Comparison of ENCODE assay signal across 16 cellular contexts in the genomic region with DNA sequence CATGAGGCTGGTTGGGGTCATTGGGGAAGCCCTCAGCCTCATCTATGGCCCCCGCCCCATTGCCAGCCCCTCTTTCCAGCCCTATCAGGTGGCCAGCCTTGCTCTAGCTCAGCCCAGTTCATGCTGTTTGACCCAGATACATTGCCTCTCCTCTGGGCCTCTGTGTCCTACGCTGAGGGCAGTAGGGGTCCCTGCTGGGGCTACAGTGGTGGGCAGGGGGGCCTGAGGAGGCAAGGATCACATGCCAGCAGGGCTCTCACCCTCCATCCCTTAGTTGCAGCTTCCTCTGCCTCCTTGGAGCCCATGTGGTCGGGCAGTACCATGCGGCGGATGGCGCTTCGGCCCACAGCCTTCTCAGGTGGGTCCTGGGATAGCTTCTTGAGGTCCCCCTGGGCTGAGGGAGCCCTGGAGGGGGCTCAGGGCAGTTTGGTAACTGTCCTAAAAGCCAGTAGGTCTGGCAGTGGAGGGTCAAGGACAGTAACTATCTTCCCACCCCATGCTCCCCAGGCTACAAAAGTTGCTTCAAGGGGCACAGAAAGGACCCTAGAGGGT. TPM values are rescaled to one million over a fixed set of nuclear protein-coding genes. Genes with fewer than 3 reads are reported as not detected.
DNase-seq lines count a peak whose midpoint lies in the region; ATAC-seq, FAIRE-seq and TF ChIP-seq lines count a peak whose summit lies in the region.
"Had no signal": no experiment of that assay in that cellular context is flagged by ENCODE, and none has a peak within 500 bp of the region (broad histone marks: within the 10 kb centered on the region; RNA-seq: fewer than 3 reads in every experiment).

No MANE protein-coding gene starts in this region.

- H4K5ac ChIP-seq in H1 (ENCODE audit: insufficient read length, low read depth, low read length): no peak overlapping the region

- no peak overlapping the region for H3K56ac ChIP-seq in H1 (replicated peaks; ENCODE audit: insufficient read length, low read depth, low read length)

- H3K4me1 Mint-ChIP-seq in neural crest cell: peaks cover 15% of the 10 kb centered on the region
- no peaks in the 10 kb centered on the region for H3K4me1 Mint-ChIP-seq in activated CD4-positive, alpha-beta memory T cell treated with anti-CD3 and anti-CD28 coated beads, Interleukin-2, amount 10 ng/mL, durations not matched to agents 7 days and 5 days
- no peaks in the 10 kb centered on the region for H3K4me1 Mint-ChIP-seq in activated naive CD4-positive, alpha-beta T cell treated with anti-CD3 and anti-CD28 coated beads for 36 hours (ENCODE audit: low read depth)
- H3K4me1 Mint-ChIP-seq: activated CD4-positive, alpha-beta T cell treated with anti-CD3 and anti-CD28 coated beads, Interleukin-2, amount 10 ng/mL, durations not matched to agents 24 days and 14 days had no signal

- H3K9me3 ChIP-seq in RWPE2 (ENCODE audit: severe bottlenecking): no peaks in the 10 kb centered on the region
- H3K9me3 ChIP-seq in H1 (ENCODE audit: insufficient read depth in 2 of 2, low read depth in 1 of 2, low read length in 1 of 2): no peaks in the 10 kb centered on the region
- no peaks in the 10 kb centered on the region for H3K9me3 ChIP-seq in thyroid gland

- H2BK5ac ChIP-seq in H1 (ENCODE audit: low read depth, low read length): no peak overlapping the region

- H3K14ac ChIP-seq in H1 (ENCODE audit: insufficient read length): no peak overlapping the region

- peak overlapping the region; percentile 71; the same call in 1 of the 2 replicates for H4K8ac ChIP-seq in H1 (ENCODE audit: extremely low read depth, insufficient read depth, low read length)

- CTCF ChIA-PET in H1 (lab: Charles Lee; ENCODE audit: partially characterized antibody): interaction anchor here (1.0 to 3.8 kb wide), 6 partner anchors 7 to 35 kb away, joined by 3 to 13 read pairs (median 6); no protein-coding TSS in a partner anchor
- CTCF ChIA-PET in activated CD4-positive, alpha-beta memory T cell treated with anti-CD3 and anti-CD28 coated beads, Interleukin-2, amount 10 ng/mL, durations not matched to agents 7 days and 5 days (lab: Charles Lee): interaction anchor here (1.1 kb wide), 1 partner anchor 184 kb away, joined by 3 read pairs; no protein-coding TSS in a partner anchor
- CTCF ChIA-PET in activated naive CD4-positive, alpha-beta T cell treated with anti-CD3 and anti-CD28 coated beads for 36 hours (lab: Charles Lee): no interaction called here

- no peak overlapping the region for H2AFZ ChIP-seq in H1 (ENCODE audit: low read length)

- no peak overlapping the region for H2AK5ac ChIP-seq in H1 (ENCODE audit: low read depth, low read length)

- H3K4me3 ChIP-seq in RWPE2 (ENCODE audit: severe bottlenecking) (no peak overlapping the region), H1 (ENCODE audit: extremely low read depth in 1 of 4, insufficient read depth in 2 of 4, low read depth in 3 of 4, low read length in 4 of 4) (no peak overlapping the region), thyroid gland (replicated peaks in 1 of 3) (no peak overlapping the region)

- POLR2A ChIA-PET in H1 (lab: Charles Lee; ENCODE audit: partially characterized antibody): interaction anchor here (1.2 to 2.4 kb wide), 4 partner anchors 9 to 44 kb away, joined by 3 to 11 read pairs (median 6); a partner anchor contains a TSS
- POLR2A ChIA-PET in activated CD4-positive, alpha-beta memory T cell treated with anti-CD3 and anti-CD28 coated beads, Interleukin-2, amount 10 ng/mL, durations not matched to agents 7 days and 5 days (lab: Charles Lee): no interaction called here

- intact Hi-C loops in thyroid gland (cut with DNase I): no loop called here
- intact Hi-C loops in activated naive CD4-positive, alpha-beta T cell treated with anti-CD3 and anti-CD28 coated beads for 36 hours (cut with micrococcal nuclease): no loop called here

- H3K27me3 Mint-ChIP-seq in neural crest cell (ENCODE audit: low read depth): peaks cover 2% of the 10 kb centered on the region
- peaks cover 1% of the 10 kb centered on the region for H3K27me3 Mint-ChIP-seq in activated CD4-positive, alpha-beta memory T cell treated with anti-CD3 and anti-CD28 coated beads, Interleukin-2, amount 10 ng/mL, durations not matched to agents 7 days and 5 days
- H3K27me3 Mint-ChIP-seq in activated naive CD4-positive, alpha-beta T cell treated with anti-CD3 and anti-CD28 coated beads for 36 hours (ENCODE audit: low read depth): no peaks in the 10 kb centered on the region
- H3K27me3 Mint-ChIP-seq: activated CD4-positive, alpha-beta T cell treated with anti-CD3 and anti-CD28 coated beads, Interleukin-2, amount 10 ng/mL, durations not matched to agents 24 days and 14 days had no signal

- FAIRE-seq in H1 (lab: Jason Lieb, UNC): no peak

- H3K23me2 ChIP-seq in H1 (ENCODE audit: low read depth, low read length): no peaks in the 10 kb centered on the region; the same call in 1 of the 2 replicates

- no peaks in the 10 kb centered on the region for H3K36me3 Mint-ChIP-seq in neural crest cell (ENCODE audit: low read depth)
- H3K36me3 Mint-ChIP-seq in activated CD4-positive, alpha-beta memory T cell treated with anti-CD3 and anti-CD28 coated beads, Interleukin-2, amount 10 ng/mL, durations not matched to agents 7 days and 5 days (ENCODE audit: low read depth): no peaks in the 10 kb centered on the region
- no peaks in the 10 kb centered on the region for H3K36me3 Mint-ChIP-seq in activated naive CD4-positive, alpha-beta T cell treated with anti-CD3 and anti-CD28 coated beads for 36 hours (ENCODE audit: low read depth)
- H3K36me3 Mint-ChIP-seq: naive B cell had no signal

- H2BK120ac ChIP-seq in H1 (replicated peaks; ENCODE audit: low read depth, low read length): no peak overlapping the region

- H2BK12ac ChIP-seq in H1 (ENCODE audit: low read depth, low read length): no peak overlapping the region

- no peak overlapping the region for H3K4me2 ChIP-seq in H1 (ENCODE audit: insufficient read depth in 1 of 2, low read depth in 2 of 2, low read length in 2 of 2)

- no peaks in the 10 kb centered on the region for H3K79me2 ChIP-seq in H1 (ENCODE audit: control insufficient read depth in 1 of 2, insufficient read depth in 2 of 2, low read length in 2 of 2)

- TF ChIP-seq RAD21 in H1 (IDR thresholded peaks at IDR 0.05 in 1 of 2, conservative IDR thresholded peaks at IDR 0.05 in 1 of 2; ENCODE audit: low read depth in 2 of 2, low read length in 2 of 2): no peak

- H4K20me1 ChIP-seq in H1 (replicated peaks in 1 of 2; ENCODE audit: control insufficient read depth in 1 of 2, insufficient read depth in 2 of 2, low read length in 2 of 2): no peaks in the 10 kb centered on the region

- no peak for ATAC-seq in RWPE2 (ENCODE audit: low read depth)

- no peaks in the 10 kb centered on the region for H3K36me3 ChIP-seq in RWPE2 (ENCODE audit: low read depth)
- H3K36me3 ChIP-seq in H1 (ENCODE audit: control insufficient read depth in 2 of 4, insufficient read depth in 4 of 4, low read length in 3 of 4): no peaks in the 10 kb centered on the region
- H3K36me3 ChIP-seq in thyroid gland: no peaks in the 10 kb centered on the region

- no peaks in the 10 kb centered on the region for H3K79me1 ChIP-seq in H1 (ENCODE audit: low read depth, low read length)

- H3K4ac ChIP-seq in H1 (replicated peaks; ENCODE audit: insufficient read length, low read depth, low read length): no peak overlapping the region

- H3K4me3 Mint-ChIP-seq in neural crest cell: no peak overlapping the region
- no peak overlapping the region for H3K4me3 Mint-ChIP-seq in activated CD4-positive, alpha-beta memory T cell treated with anti-CD3 and anti-CD28 coated beads, Interleukin-2, amount 10 ng/mL, durations not matched to agents 7 days and 5 days
- no peak overlapping the region for H3K4me3 Mint-ChIP-seq in activated naive CD4-positive, alpha-beta T cell treated with anti-CD3 and anti-CD28 coated beads for 36 hours
- H3K4me3 Mint-ChIP-seq: activated CD4-positive, alpha-beta T cell treated with anti-CD3 and anti-CD28 coated beads, Interleukin-2, amount 10 ng/mL, durations not matched to agents 24 days and 14 days; naive B cell had no signal

- H2BK20ac ChIP-seq in H1 (ENCODE audit: low read length): no peak overlapping the region

- no peaks in the 10 kb centered on the region for H3K9me3 Mint-ChIP-seq in neural crest cell
- H3K9me3 Mint-ChIP-seq in activated CD4-positive, alpha-beta memory T cell treated with anti-CD3 and anti-CD28 coated beads, Interleukin-2, amount 10 ng/mL, durations not matched to agents 7 days and 5 days: no peaks in the 10 kb centered on the region
- no peaks in the 10 kb centered on the region for H3K9me3 Mint-ChIP-seq in activated naive CD4-positive, alpha-beta T cell treated with anti-CD3 and anti-CD28 coated beads for 36 hours
- H3K9me3 Mint-ChIP-seq: activated CD4-positive, alpha-beta T cell treated with anti-CD3 and anti-CD28 coated beads, Interleukin-2, amount 10 ng/mL, durations not matched to agents 24 days and 14 days; naive B cell had no signal

- no peak overlapping the region for H3K9ac ChIP-seq in H1 (replicated peaks in 1 of 4; ENCODE audit: extremely low read depth in 1 of 4, low read depth in 3 of 4, low read length in 3 of 4)

- no peak for TF ChIP-seq CTCF in RWPE2 (IDR thresholded peaks at IDR 0.05; ENCODE audit: poor library complexity, severe bottlenecking)
- TF ChIP-seq CTCF in H1 (IDR thresholded peaks at IDR 0.05; ENCODE audit: control extremely low read depth in 1 of 3, insufficient read depth in 1 of 3, low read depth in 1 of 3, low read length in 3 of 3): no peak
- no peak for TF ChIP-seq CTCF in neural crest cell (conservative IDR thresholded peaks at IDR 0.05)
- no peak for TF ChIP-seq CTCF in thyroid gland (IDR thresholded peaks at IDR 0.05)

- peak; percentile 45 for DNase-seq in RWPE2 (ENCODE audit: low spot score)
- no peak for DNase-seq in H1 (ENCODE audit: low read depth in 1 of 2, low spot score in 2 of 2)
- DNase-seq in neural crest cell (ENCODE audit: low read depth, low spot score): no peak
- DNase-seq in thyroid gland: no peak
- DNase-seq in activated CD4-positive, alpha-beta memory T cell treated with anti-CD3 and anti-CD28 coated beads, Interleukin-2, amount 10 ng/mL, durations not matched to agents 7 days and 5 days: no peak
- DNase-seq in activated naive CD4-positive, alpha-beta T cell treated with anti-CD3 and anti-CD28 coated beads for 36 hours: no peak
- DNase-seq in islet precursor cell: no peak
- DNase-seq: activated CD4-positive, alpha-beta T cell treated with anti-CD3 and anti-CD28 coated beads, Interleukin-2, amount 10 ng/mL, durations not matched to agents 24 days and 14 days; activated gamma-delta T cell; amniotic stem cell; GOT3; naive B cell; NCI-H1417 treated with DMSO at 0.1 percent for 48 hours; NCI-H526 treated with DMSO at 0.1 percent for 48 hours; stimulated activated CD4-positive, alpha-beta T cell treated with anti-CD3 and anti-CD28 coated beads, Interleukin-12 subunit alpha, Interleukin-12 subunit beta, amount 100 ng/mL, for 4 hours had no signal

- no peak overlapping the region for H4K91ac ChIP-seq in H1 (replicated peaks; ENCODE audit: insufficient read length, low read length)

- H2BK15ac ChIP-seq in H1 (ENCODE audit: low read length): no peak overlapping the region

- peak overlapping the region; percentile 50 for H3K27ac Mint-ChIP-seq in neural crest cell (ENCODE audit: unreplicated experiment)
- no peak overlapping the region for H3K27ac Mint-ChIP-seq in activated CD4-positive, alpha-beta memory T cell treated with anti-CD3 and anti-CD28 coated beads, Interleukin-2, amount 10 ng/mL, durations not matched to agents 7 days and 5 days
- no peak overlapping the region for H3K27ac Mint-ChIP-seq in activated naive CD4-positive, alpha-beta T cell treated with anti-CD3 and anti-CD28 coated beads for 36 hours
- H3K27ac Mint-ChIP-seq: activated CD4-positive, alpha-beta T cell treated with anti-CD3 and anti-CD28 coated beads, Interleukin-2, amount 10 ng/mL, durations not matched to agents 24 days and 14 days; naive B cell had no signal

- H3K27me3 ChIP-seq in RWPE2 (ENCODE audit: insufficient read depth, poor library complexity, severe bottlenecking): no peaks in the 10 kb centered on the region
- peaks cover 0 to 5% (median 0%) of the 10 kb centered on the region in 4 experiments; a peak in 2 of 7 replicates for H3K27me3 ChIP-seq in H1 (replicated peaks in 1 of 4; ENCODE audit: control insufficient read depth in 3 of 4, extremely low read depth in 1 of 4, insufficient read depth in 3 of 4, low read length in 3 of 4)
- H3K27me3 ChIP-seq in thyroid gland: no peaks in the 10 kb centered on the region

- no peak overlapping the region for H3K27ac ChIP-seq in RWPE2 (ENCODE audit: poor library complexity, severe bottlenecking)
- H3K27ac ChIP-seq in H1 (ENCODE audit: low read depth, low read length): no peak overlapping the region
- peak overlapping the region in 2 of 3 donors; percentile 44 for H3K27ac ChIP-seq in thyroid gland

- no peak overlapping the region for H3K23ac ChIP-seq in H1 (ENCODE audit: insufficient read length)

- TF ChIP-seq POLR2A in H1 (IDR thresholded peaks at IDR 0.05; ENCODE audit: control extremely low read depth in 1 of 2, low read depth in 2 of 2, low read length in 2 of 2) (no peak), thyroid gland (IDR thresholded peaks at IDR 0.05) (no peak)

- 78% methylated on average over 7 of the region's 7 CpGs; no CpG with 5 or more reads in 1 of the 2 experiments for WGBS in H1 (ENCODE audit: extremely low coverage in 1 of 2, insufficient coverage in 1 of 2, insufficient read length in 1 of 2, insufficient replicate concordance in 2 of 2, low coverage in 1 of 2, low lambda C conversion rate in 2 of 2, missing lambda C conversion rate in 1 of 2), 2 experiments
- WGBS in thyroid gland, 2 donors: 100% methylated on average over 1 to 5 of the region's 7 CpGs

- H3K18ac ChIP-seq in H1 (ENCODE audit: extremely low read depth, low read length): no peak overlapping the region

- H3K4me1 ChIP-seq in RWPE2 (ENCODE audit: insufficient read depth, poor library complexity, severe bottlenecking): no peaks in the 10 kb centered on the region
- H3K4me1 ChIP-seq in H1 (replicated peaks in 1 of 4; ENCODE audit: control insufficient read depth in 3 of 4, insufficient read depth in 4 of 4, low read length in 3 of 4): peaks cover 0 to 5% (median 4%) of the 10 kb centered on the region in 4 experiments; a peak in 5 of 7 replicates
- H3K4me1 ChIP-seq in thyroid gland: peaks cover 0 to 16% of the 10 kb centered on the region in 2 donors

- no peak for TF ChIP-seq EP300 in H1 (IDR thresholded peaks at IDR 0.05; ENCODE audit: borderline replicate concordance in 1 of 2, low read depth in 2 of 2, low read length in 2 of 2)

RNA-seq across cellular contexts. Expression of a gene that starts 19.2 kb away (rescaled TPM):
- 3.8 and 3.9 TPM in 2 replicates for total RNA-seq in H1 (2021; fragmentation: NEBNext Ultra II Directional; extraction: Animal tissue kit (Norgen Biotek cat#: 25700))
- 7.4 and 11.1 TPM in 2 replicates for polyA plus RNA-seq in H1 (2011; rRNA removed)
- 10.7 TPM for polyA plus RNA-seq in H1 (2011; cell fraction: cytosol; rRNA removed)
- 27.1 TPM for polyA plus RNA-seq in H1 (2011; cell fraction: nucleus; rRNA removed)
- 3.3 to 7.5 TPM (median 6.0 TPM) in 4 replicates for polyA plus RNA-seq in H1 (2012, experiment 1 of 2)
- 3.9 TPM for polyA plus RNA-seq in H1 (2012, experiment 2 of 2)
- polyA plus RNA-seq in H1 (2013, experiment 1 of 2): 3.5 TPM
- 3.6 TPM for polyA plus RNA-seq in H1 (2013, experiment 2 of 2)
- polyA minus RNA-seq in H1 (2011; rRNA and poly(A)+ RNA removed): 7.1 and 9.3 TPM in 2 replicates
- 7.9 TPM for polyA minus RNA-seq in H1 (2011; cell fraction: cytosol; rRNA and poly(A)+ RNA removed)
- polyA minus RNA-seq in H1 (2011; cell fraction: nucleus; rRNA and poly(A)+ RNA removed): 12.0 TPM
- total RNA-seq in neural crest cell (9.0 and 10.4 TPM in 2 replicates), thyroid gland (10 to 100 TPM; 14.0 to 55.9 (median 19.0) TPM)
- under 1 TPM in 1 of 2 experiments, not detected in 1; 0.18 TPM for total RNA-seq in activated CD4-positive, alpha-beta memory T cell treated with anti-CD3 and anti-CD28 coated beads, Interleukin-2, amount 10 ng/mL, durations not matched to agents 7 days and 5 days
- not detected for total RNA-seq in activated naive CD4-positive, alpha-beta T cell treated with anti-CD3 and anti-CD28 coated beads for 36 hours
- total RNA-seq: activated CD4-positive, alpha-beta T cell treated with anti-CD3 and anti-CD28 coated beads, Interleukin-2, amount 10 ng/mL, durations not matched to agents 24 days and 14 days; T-helper 1 cell treated with Interleukin-12 subunit alpha and Interleukin-12 subunit beta and Interleukin-4 antibody, amounts not matched to agents 30 ng/mL and 1 ng/mL, for 36 hours had no signal

RNA-seq across cellular contexts. Expression of a gene that starts 42.8 kb away (rescaled TPM):
- 72.1 and 75.7 TPM in 2 replicates for total RNA-seq in H1 (2021; fragmentation: NEBNext Ultra II Directional; extraction: Animal tissue kit (Norgen Biotek cat#: 25700))
- polyA plus RNA-seq in H1 (2011; rRNA removed): 117 and 171 TPM in 2 replicates
- 128 TPM for polyA plus RNA-seq in H1 (2011; cell fraction: cytosol; rRNA removed)
- 161 TPM for polyA plus RNA-seq in H1 (2011; cell fraction: nucleus; rRNA removed)
- polyA plus RNA-seq in H1 (2012, experiment 1 of 2): 64.0 to 89.1 TPM (median 81.6 TPM) in 4 replicates
- 70.6 TPM for polyA plus RNA-seq in H1 (2012, experiment 2 of 2)
- polyA plus RNA-seq in H1 (2013, experiment 1 of 2): 69.3 TPM
- polyA plus RNA-seq in H1 (2013, experiment 2 of 2): 69.0 TPM
- 20.8 and 28.6 TPM in 2 replicates for polyA minus RNA-seq in H1 (2011; rRNA and poly(A)+ RNA removed)
- polyA minus RNA-seq in H1 (2011; cell fraction: cytosol; rRNA and poly(A)+ RNA removed): 29.9 TPM
- polyA minus RNA-seq in H1 (2011; cell fraction: nucleus; rRNA and poly(A)+ RNA removed): 42.7 TPM
- total RNA-seq in neural crest cell (64.9 and 65.6 TPM in 2 replicates), thyroid gland (10 to 100 TPM; 27.8 to 54.9 (median 48.9) TPM)
- 10 to 100 TPM; 27.8 to 28.8 TPM for total RNA-seq in activated CD4-positive, alpha-beta memory T cell treated with anti-CD3 and anti-CD28 coated beads, Interleukin-2, amount 10 ng/mL, durations not matched to agents 7 days and 5 days
- total RNA-seq in activated naive CD4-positive, alpha-beta T cell treated with anti-CD3 and anti-CD28 coated beads for 36 hours: 10 to 100 TPM; 17.6 to 20.5 TPM

RNA-seq across cellular contexts. Expression of a gene that starts 43.1 kb away (rescaled TPM):
- 385 and 387 TPM in 2 replicates for total RNA-seq in H1 (2021; fragmentation: NEBNext Ultra II Directional; extraction: Animal tissue kit (Norgen Biotek cat#: 25700))
- polyA plus RNA-seq in H1 (2011; rRNA removed): 646 and 930 TPM in 2 replicates
- polyA plus RNA-seq in H1 (2011; cell fraction: cytosol; rRNA removed): 525 TPM
- polyA plus RNA-seq in H1 (2011; cell fraction: nucleus; rRNA removed): 1,044 TPM
- 380 to 507 TPM (median 400 TPM) in 4 replicates for polyA plus RNA-seq in H1 (2012, experiment 1 of 2)
- polyA plus RNA-seq in H1 (2012, experiment 2 of 2): 92.9 TPM
- 297 TPM for polyA plus RNA-seq in H1 (2013, experiment 1 of 2)
- polyA plus RNA-seq in H1 (2013, experiment 2 of 2): 268 TPM
- 575 and 704 TPM in 2 replicates for polyA minus RNA-seq in H1 (2011; rRNA and poly(A)+ RNA removed)
- 228 TPM for polyA minus RNA-seq in H1 (2011; cell fraction: cytosol; rRNA and poly(A)+ RNA removed)
- polyA minus RNA-seq in H1 (2011; cell fraction: nucleus; rRNA and poly(A)+ RNA removed): 291 TPM
- total RNA-seq in neural crest cell: 483 and 497 TPM in 2 replicates
- total RNA-seq in thyroid gland: 100 to 1,000 TPM; 205 to 290 (median 258) TPM
- total RNA-seq in activated CD4-positive, alpha-beta memory T cell treated with anti-CD3 and anti-CD28 coated beads, Interleukin-2, amount 10 ng/mL, durations not matched to agents 7 days and 5 days: 100 to 1,000 TPM; 308 to 311 TPM
- 100 to 1,000 TPM; 274 to 303 TPM for total RNA-seq in activated naive CD4-positive, alpha-beta T cell treated with anti-CD3 and anti-CD28 coated beads for 36 hours

Comparison
In these comparisons a context has a peak if more than half of its experiments do, and no peak if none do; other contexts are left out.
1. H3K27ac ChIP-seq: peak in thyroid gland (2 of 3); none in RWPE2 (single experiment) and H1 (single experiment).